ENCODE assay signal across 1 cellular context in genomic region chr1:212007178-212007577, GRCh38.
TF ChIP-seq lines count a peak whose summit lies in the region.

No MANE protein-coding gene starts in this region.

TF ChIP-seq in HepG2, 621 proteins besides CTCF, POLR2A, EP300 and RAD21:
- TF ChIP-seq ZNF7 (CRISPR knock-in tag; IDR thresholded peaks at IDR 0.05): peak; percentile 86
- no peak for TF ChIP-seq TCF7L2 (IDR thresholded peaks at IDR 0.05; ENCODE audit: low read depth, low read length)
